ENCODE assay signal across 8 cellular contexts in genomic region chr12:47216150-47216677, GRCh38.
DNase-seq lines count a peak whose midpoint lies in the region; ATAC-seq and TF ChIP-seq lines count a peak whose summit lies in the region.

No MANE protein-coding gene starts in this region.

- H3K9me3 Mint-ChIP-seq in activated T-cell treated with anti-CD3 and anti-CD28 coated beads, Interleukin-2, amount 50 U/mL, for 4 hours: no peaks in the 10 kb centered on the region

- peaks cover 57% of the 10 kb centered on the region for H3K36me3 Mint-ChIP-seq in activated T-cell treated with anti-CD3 and anti-CD28 coated beads, Interleukin-2, amount 50 U/mL, for 4 hours (ENCODE audit: insufficient read depth)

- H3K4me3 ChIP-seq in GM06990 (replicated peaks; ENCODE audit: low read depth, low read length): peak overlapping the region; percentile 52

- peaks cover 31% of the 10 kb centered on the region for H3K4me1 Mint-ChIP-seq in activated T-cell treated with anti-CD3 and anti-CD28 coated beads, Interleukin-2, amount 50 U/mL, for 4 hours (ENCODE audit: low read depth)

- DNase-seq in GM06990 (ENCODE audit: extremely low read depth, insufficient read length) (peak; percentile 69), MV-4-11 (lab: John Stamatoyannopoulos, UW) (peak; percentile 90), mucosa of gallbladder (ENCODE audit: low spot score) (peak; percentile 34), NCI-H1092 treated with DMSO at 0.1 percent for 48 hours (lab: John Stamatoyannopoulos, UW) (no peak), COLO829 (ENCODE audit: low spot score) (no peak), NCI-H1694 (lab: John Stamatoyannopoulos, UW) (no peak)
- peak; percentile 58 for DNase-seq in activated T-cell treated with anti-CD3 and anti-CD28 coated beads, Interleukin-2, amount 50 U/mL, for 4 hours

- H3K27me3 ChIP-seq in GM06990 (replicated peaks; ENCODE audit: control insufficient read depth, insufficient read depth, low read length): no peaks in the 10 kb centered on the region

- H3K4me3 Mint-ChIP-seq in activated T-cell treated with anti-CD3 and anti-CD28 coated beads, Interleukin-2, amount 50 U/mL, for 4 hours: peak overlapping the region; percentile 96

- peak; percentile 5 for TF ChIP-seq CTCF in GM06990 (IDR thresholded peaks at IDR 0.05; ENCODE audit: insufficient read depth, low read length, poor library complexity, severe bottlenecking)

- no peaks in the 10 kb centered on the region for H3K36me3 ChIP-seq in GM06990 (ENCODE audit: control insufficient read depth, insufficient read depth, low read length)

- peak; percentile 76 for ATAC-seq in GM21717 (IDR thresholded peaks at IDR 0.05; ENCODE audit: unreplicated experiment)
- ATAC-seq in activated T-cell treated with anti-CD3 and anti-CD28 coated beads, Interleukin-2, amount 50 U/mL, for 4 hours: peak; percentile 49 to 50

- no peaks in the 10 kb centered on the region for H3K27me3 Mint-ChIP-seq in activated T-cell treated with anti-CD3 and anti-CD28 coated beads, Interleukin-2, amount 50 U/mL, for 4 hours (ENCODE audit: low read depth)

Comparison
In these comparisons a context has a peak if more than half of its experiments do, and no peak if none do; other contexts are left out.
1. DNase-seq: peak in GM06990 (single experiment), MV-4-11 (single experiment), activated T-cell treated with anti-CD3 and anti-CD28 coated beads, Interleukin-2, amount 50 U/mL, for 4 hours (single experiment) and mucosa of gallbladder (single experiment); none in NCI-H1092 treated with DMSO at 0.1 percent for 48 hours (single experiment), COLO829 (single experiment) and NCI-H1694 (single experiment).